Comparison of ENCODE assay signal across 19 cellular contexts in the genomic region with DNA sequence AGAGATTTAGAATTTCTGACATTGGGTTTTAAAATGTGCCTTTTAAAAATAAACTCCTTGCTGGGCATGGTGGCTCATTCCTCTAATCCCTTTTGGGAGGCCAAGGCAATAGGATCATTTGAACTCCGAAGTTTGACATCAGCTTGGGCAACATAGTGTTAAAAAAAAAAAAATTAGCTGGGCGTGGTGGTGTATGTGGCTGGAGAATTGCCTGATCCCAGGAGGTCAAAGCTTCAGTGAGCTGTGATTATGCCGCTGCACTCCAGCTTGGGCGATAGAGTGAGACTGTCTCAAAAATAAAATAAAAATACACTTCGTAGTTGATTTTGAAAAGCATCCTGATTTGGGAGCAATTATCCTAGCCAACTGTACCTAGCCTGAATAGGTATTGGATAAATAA. TPM values are rescaled to one million over a fixed set of nuclear protein-coding genes. Genes with fewer than 3 reads are reported as not detected.
DNase-seq lines count a peak whose midpoint lies in the region; ATAC-seq and TF ChIP-seq lines count a peak whose summit lies in the region.
"Had no signal": no experiment of that assay in that cellular context is flagged by ENCODE, and none has a peak within 500 bp of the region (broad histone marks: within the 10 kb centered on the region; RNA-seq: fewer than 3 reads in every experiment).

No MANE protein-coding gene starts in this region.

- H3K4me3 ChIP-seq in Caco-2 (ENCODE audit: low read depth, low read length) (peak overlapping the region; percentile 6; the same call in 1 of the 2 replicates), hepatocyte (no peak overlapping the region), thyroid gland (replicated peaks in 1 of 3) (no peak overlapping the region)
- H3K4me3 ChIP-seq: GM12878 had no signal

- H3K4me1 ChIP-seq in Caco-2 (peaks cover 40% of the 10 kb centered on the region), hepatocyte (ENCODE audit: insufficient read depth) (peaks cover 12% of the 10 kb centered on the region), thyroid gland (peaks cover 16 to 36% of the 10 kb centered on the region in 2 donors)

- peaks cover 26% of the 10 kb centered on the region for H3K36me3 Mint-ChIP-seq in Caco-2 (ENCODE audit: insufficient read depth, unreplicated experiment)

- DNase-seq in Caco-2 (peak in 1 of 2 experiments; percentile 61), NCI-H2227 treated with DMSO at 0.1 percent for 48 hours (lab: John Stamatoyannopoulos, UW) (peak; percentile 9), hepatocyte (ENCODE audit: low spot score) (no peak), thyroid gland (peak; percentile 71 to 74), T-helper 1 cell (no peak), germinal center (ENCODE audit: low spot score) (no peak)
- DNase-seq: DMS 273 treated with DMSO at 0.1 percent for 48 hours, DND-41, GOT3, HFFc6, NCI-H1417, NCI-H187, NCI-H446, NCI-H526 treated with DMSO at 0.1 percent for 48 hours, SW 1271 had no signal

- no peaks in the 10 kb centered on the region for H3K27me3 Mint-ChIP-seq in Caco-2 (ENCODE audit: insufficient read depth, unreplicated experiment)

- H3K79me2 ChIP-seq in hepatocyte = peaks cover 12% of the 10 kb centered on the region

- no peak for ATAC-seq in GM21825 (IDR thresholded peaks at IDR 0.05; ENCODE audit: unreplicated experiment)
- ATAC-seq: GM12878, Right ventricle myocardium inferior had no signal

- peak overlapping the region; percentile 8 for H3K4me3 Mint-ChIP-seq in Caco-2 (ENCODE audit: unreplicated experiment)
- H3K4me3 Mint-ChIP-seq: HFFc6 had no signal

- intact Hi-C loops in Caco-2 (cut with micrococcal nuclease; ENCODE audit: unreplicated experiment) (no loop called here), thyroid gland (cut with DNase I) (loop anchor here (5.0 kb wide), 1 partner anchor 64 kb away; a partner anchor contains a TSS)

- H2AFZ ChIP-seq in hepatocyte = no peak overlapping the region

- peaks cover 26% of the 10 kb centered on the region for H3K4me1 Mint-ChIP-seq in Caco-2 (ENCODE audit: low read depth, unreplicated experiment)

- WGBS in hepatocyte (ENCODE audit: low lambda C conversion rate, missing lambda C conversion rate) = 57% methylated on average over 5 of the region's 5 CpGs
- 23 to 38% methylated on average over 5 of the region's 5 CpGs for WGBS in thyroid gland, 2 donors

- BruUV-seq in Caco-2 (replicated peaks; lab: Mats Ljungman, UMichigan) = no TSS peak

- peaks cover 11% of the 10 kb centered on the region for H4K20me1 ChIP-seq in hepatocyte (ENCODE audit: insufficient read depth, poor library complexity, severe bottlenecking)

- no peak overlapping the region for H3K27ac ChIP-seq in hepatocyte
- peak overlapping the region in 2 of 3 donors; percentile 9 to 54 for H3K27ac ChIP-seq in thyroid gland
- H3K27ac ChIP-seq: C4-2B had no signal

- TF ChIP-seq POLR2A in thyroid gland (IDR thresholded peaks at IDR 0.05) = no peak

- POLR2A ChIA-PET in Caco-2 (lab: Charles Lee) = interaction anchor here (1.5 kb wide), 1 partner anchor 63 kb away, joined by 11 read pairs; a partner anchor contains a TSS

- peak overlapping the region; percentile 45 for H3K4me2 ChIP-seq in hepatocyte

- CTCF ChIA-PET in Caco-2 (lab: Charles Lee) = interaction anchor here (1.0 to 1.5 kb wide), 3 partner anchors 66 to 93 kb away, joined by 3 to 9 read pairs (median 4); no protein-coding TSS in a partner anchor

- no peak overlapping the region for H3K27ac Mint-ChIP-seq in Caco-2 (ENCODE audit: unreplicated experiment)
- H3K27ac Mint-ChIP-seq: HFFc6 had no signal

- no peaks in the 10 kb centered on the region for H3K9me2 ChIP-seq in hepatocyte (replicated peaks; ENCODE audit: insufficient read depth)

- H3K9me3 Mint-ChIP-seq in Caco-2 (ENCODE audit: unreplicated experiment) = no peaks in the 10 kb centered on the region
- H3K9me3 Mint-ChIP-seq: HFFc6 had no signal

- no peak for TF ChIP-seq CTCF in Caco-2 (IDR thresholded peaks at IDR 0.05; ENCODE audit: insufficient read depth in 1 of 2, low read depth in 1 of 2, low read length in 1 of 2, severe bottlenecking in 1 of 2, unreplicated experiment in 1 of 2)
- no peak for TF ChIP-seq CTCF in hepatocyte (IDR thresholded peaks at IDR 0.05; ENCODE audit: poor library complexity)
- TF ChIP-seq CTCF in thyroid gland (IDR thresholded peaks at IDR 0.05) = no peak

- H3K9me3 ChIP-seq in Caco-2 (no peaks in the 10 kb centered on the region), hepatocyte (ENCODE audit: low read depth) (no peaks in the 10 kb centered on the region), thyroid gland (no peaks in the 10 kb centered on the region)

- H3K27me3 ChIP-seq in Caco-2 (replicated peaks; ENCODE audit: control insufficient read depth, insufficient read depth, low read length) = no peaks in the 10 kb centered on the region
- no peaks in the 10 kb centered on the region for H3K27me3 ChIP-seq in hepatocyte
- no peaks in the 10 kb centered on the region for H3K27me3 ChIP-seq in thyroid gland

- H3K36me3 ChIP-seq in Caco-2 (ENCODE audit: control insufficient read depth, insufficient read depth, low read length) (no peaks in the 10 kb centered on the region), hepatocyte (replicated peaks; ENCODE audit: insufficient read depth, low read depth) (no peaks in the 10 kb centered on the region), thyroid gland (no peaks in the 10 kb centered on the region)

RNA-seq across cellular contexts. Expression of a gene that starts 3.4 kb away (rescaled TPM):
- 1,761 and 2,076 TPM in 2 replicates for total RNA-seq in Caco-2 (2022)
- 485 and 500 TPM in 2 replicates for total RNA-seq in hepatocyte
- polyA plus RNA-seq in hepatocyte = 475 and 481 TPM in 2 replicates
- total RNA-seq in thyroid gland = 1,000 to 10,000 TPM in 1 of 4 donors, 100 to 1,000 TPM in 3; 782 to 1,078 (median 902) TPM

Comparison
In these comparisons a context has a peak if more than half of its experiments do, and no peak if none do; other contexts are left out.
1. DNase-seq: peak in NCI-H2227 treated with DMSO at 0.1 percent for 48 hours (single experiment) and thyroid gland (2 of 2); none in hepatocyte (single experiment), T-helper 1 cell (0 of 5) and germinal center (single experiment).